1 cellular context compared by ENCODE assay signal in the genomic region with DNA sequence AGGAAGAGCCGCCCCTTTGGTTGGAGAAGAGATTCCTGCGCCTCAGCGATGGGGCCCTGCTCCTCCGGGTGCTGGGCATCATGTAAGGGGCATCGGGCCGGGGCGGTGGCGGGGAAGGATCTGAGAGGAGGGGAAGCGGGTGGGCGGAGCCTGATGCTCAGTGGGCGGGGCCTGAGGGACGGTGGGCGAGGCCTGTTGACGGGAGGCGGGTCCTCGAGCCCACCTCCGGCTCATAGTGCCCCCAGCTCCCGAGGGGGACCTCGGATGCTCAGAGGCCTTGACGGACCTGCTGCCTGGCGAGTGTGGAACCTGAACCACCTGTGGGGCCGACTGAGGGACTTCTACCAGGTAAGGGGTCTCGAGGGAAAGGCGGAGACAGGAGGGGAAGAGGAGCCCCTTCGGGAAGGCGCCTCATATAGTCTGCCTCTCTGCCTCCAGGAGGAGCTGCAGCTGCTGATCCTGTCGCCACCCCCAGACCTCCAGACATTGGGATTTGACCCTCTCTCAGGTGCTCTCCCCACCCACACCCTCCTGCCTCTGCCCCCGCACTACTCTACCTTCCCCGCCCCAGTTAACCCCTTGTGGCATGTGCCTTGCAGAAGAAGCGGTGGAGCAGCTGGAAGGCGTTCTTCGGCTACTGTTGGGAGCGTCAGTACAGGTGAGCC.
TF ChIP-seq lines count a peak whose summit lies in the region.

No MANE protein-coding gene starts in this region.

TF ChIP-seq in H1, 55 proteins besides CTCF, POLR2A, EP300 and RAD21:
- TF ChIP-seq HDAC6 (IDR thresholded peaks at IDR 0.05; ENCODE audit: low read depth, low read length) (no peak), JUND (IDR thresholded peaks at IDR 0.05; ENCODE audit: low read length) (no peak), SIX5 (IDR thresholded peaks at IDR 0.05; ENCODE audit: low read depth, low read length) (no peak), CBX5 (IDR thresholded peaks at IDR 0.05; ENCODE audit: low read depth, low read length) (no peak), TCF12 (IDR thresholded peaks at IDR 0.05; ENCODE audit: low read depth, low read length) (no peak), SP2 (IDR thresholded peaks at IDR 0.05; ENCODE audit: low read length) (no peak), GABPA (IDR thresholded peaks at IDR 0.05; ENCODE audit: borderline replicate concordance, insufficient read depth, low read length) (peak; percentile 24; the same call in 1 of the 2 replicates), CHD2 (IDR thresholded peaks at IDR 0.05; ENCODE audit: low read length) (no peak), SRF (IDR thresholded peaks at IDR 0.05; ENCODE audit: low read depth, low read length) (no peak), TEAD4 (IDR thresholded peaks at IDR 0.05; ENCODE audit: low read depth, low read length) (no peak), EZH2 (IDR thresholded peaks at IDR 0.05; ENCODE audit: low read depth, low read length, severe bottlenecking) (no peak), MAFK (IDR thresholded peaks at IDR 0.05; ENCODE audit: low read depth, low read length) (no peak), CBX8 (IDR thresholded peaks at IDR 0.05; ENCODE audit: borderline replicate concordance, low read depth, low read length) (no peak), TBP (IDR thresholded peaks at IDR 0.05; ENCODE audit: low read depth, low read length) (peak; percentile 11; the same call in 1 of the 2 replicates), CHD1 (IDR thresholded peaks at IDR 0.05; ENCODE audit: low read depth, low read length) (no peak), TAF1 (IDR thresholded peaks at IDR 0.05; ENCODE audit: low read depth, low read length) (no peak; the same call in 1 of the 2 replicates), KDM5A (IDR thresholded peaks at IDR 0.05; ENCODE audit: low read length) (no peak), NANOG (IDR thresholded peaks at IDR 0.05; ENCODE audit: insufficient read depth, low read depth, low read length, poor library complexity, severe bottlenecking) (no peak), NRF1 (IDR thresholded peaks at IDR 0.05; ENCODE audit: low read depth, low read length) (no peak), RXRA (IDR thresholded peaks at IDR 0.05; ENCODE audit: insufficient read depth, low read depth, low read length) (no peak), FOSL1 (IDR thresholded peaks at IDR 0.05; ENCODE audit: insufficient read depth, low read depth, low read length) (no peak), SIRT6 (IDR thresholded peaks at IDR 0.05; ENCODE audit: low read length) (no peak), BCL11A (IDR thresholded peaks at IDR 0.05; ENCODE audit: low read depth in 2 of 2, low read length in 2 of 2) (no peak), CEBPB (IDR thresholded peaks at IDR 0.05; ENCODE audit: low read depth, low read length) (no peak), CREB1 (IDR thresholded peaks at IDR 0.05) (peak; percentile 24; the same call in 1 of the 2 replicates), JUN (IDR thresholded peaks at IDR 0.05; ENCODE audit: low read depth, low read length) (no peak), GTF2F1 (IDR thresholded peaks at IDR 0.05; ENCODE audit: borderline replicate concordance, low read depth, low read length) (no peak), CTBP2 (IDR thresholded peaks at IDR 0.05; ENCODE audit: borderline replicate concordance, insufficient read depth, insufficient read length, low read length) (no peak), ASH2L (IDR thresholded peaks at IDR 0.05; ENCODE audit: low read length) (peak; percentile 21), PHF8 (conservative IDR thresholded peaks at IDR 0.05; ENCODE audit: low read depth, low read length) (no peak; the same call in 1 of the 2 replicates), TAF7 (optimal IDR thresholded peaks at IDR 0.05; ENCODE audit: borderline replicate concordance, low read depth, low read length) (no peak), BRCA1 (IDR thresholded peaks at IDR 0.05; ENCODE audit: low read depth, low read length) (no peak), SIN3A (conservative IDR thresholded peaks at IDR 0.05 in 1 of 2, IDR thresholded peaks at IDR 0.05 in 1 of 2; ENCODE audit: low read depth in 1 of 2, low read length in 2 of 2) (peak in 1 of 2 experiments; percentile 60; a peak in 1 of 4 replicates), RFX5 (IDR thresholded peaks at IDR 0.05; ENCODE audit: borderline replicate concordance, low read depth, low read length) (no peak), RNF2 (IDR thresholded peaks at IDR 0.05; ENCODE audit: borderline replicate concordance, low read depth, low read length, missing control alignments, poor library complexity, severe bottlenecking) (no peak), KDM1A (IDR thresholded peaks at IDR 0.05; ENCODE audit: borderline replicate concordance, low read length) (peak; percentile 43; the same call in 1 of the 2 replicates), SP4 (IDR thresholded peaks at IDR 0.05; ENCODE audit: low read length) (peak; percentile 75; the same call in 1 of the 2 replicates), ZNF274 (IDR thresholded peaks at IDR 0.05; ENCODE audit: borderline replicate concordance, extremely low read depth, low read length) (no peak), KDM4A (IDR thresholded peaks at IDR 0.05; ENCODE audit: low read depth, low read length, severe bottlenecking) (peak; percentile 93), SUZ12 (IDR thresholded peaks at IDR 0.05; ENCODE audit: low read length) (no peak), POLR2AphosphoS5 (IDR thresholded peaks at IDR 0.05; ENCODE audit: low read depth, low read length) (no peak), SAP30 (IDR thresholded peaks at IDR 0.05; ENCODE audit: insufficient read depth, insufficient replicate concordance, low read length) (no peak), BACH1 (IDR thresholded peaks at IDR 0.05; ENCODE audit: low read length) (no peak), SP1 (IDR thresholded peaks at IDR 0.05; ENCODE audit: low read depth, low read length) (peak; percentile 70; the same call in 1 of the 2 replicates), YY1 (IDR thresholded peaks at IDR 0.05; ENCODE audit: low read depth, low read length) (no peak), POU5F1 (IDR thresholded peaks at IDR 0.05; ENCODE audit: low read depth, low read length) (no peak), EGR1 (IDR thresholded peaks at IDR 0.05; ENCODE audit: borderline replicate concordance, low read depth, low read length) (peak; percentile 83), RBBP5 (IDR thresholded peaks at IDR 0.05; ENCODE audit: borderline replicate concordance, low read depth, low read length) (no peak)
- TF ChIP-seq, protein P1, sequence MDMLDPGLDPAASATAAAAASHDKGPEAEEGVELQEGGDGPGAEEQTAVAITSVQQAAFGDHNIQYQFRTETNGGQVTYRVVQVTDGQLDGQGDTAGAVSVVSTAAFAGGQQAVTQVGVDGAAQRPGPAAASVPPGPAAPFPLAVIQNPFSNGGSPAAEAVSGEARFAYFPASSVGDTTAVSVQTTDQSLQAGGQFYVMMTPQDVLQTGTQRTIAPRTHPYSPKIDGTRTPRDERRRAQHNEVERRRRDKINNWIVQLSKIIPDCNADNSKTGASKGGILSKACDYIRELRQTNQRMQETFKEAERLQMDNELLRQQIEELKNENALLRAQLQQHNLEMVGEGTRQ (IDR thresholded peaks at IDR 0.05; ENCODE audit: low read length), result no peak
- TF ChIP-seq, protein P2, sequence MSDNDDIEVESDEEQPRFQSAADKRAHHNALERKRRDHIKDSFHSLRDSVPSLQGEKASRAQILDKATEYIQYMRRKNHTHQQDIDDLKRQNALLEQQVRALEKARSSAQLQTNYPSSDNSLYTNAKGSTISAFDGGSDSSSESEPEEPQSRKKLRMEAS (IDR thresholded peaks at IDR 0.05), result peak; percentile 33
- TF ChIP-seq, protein P3, sequence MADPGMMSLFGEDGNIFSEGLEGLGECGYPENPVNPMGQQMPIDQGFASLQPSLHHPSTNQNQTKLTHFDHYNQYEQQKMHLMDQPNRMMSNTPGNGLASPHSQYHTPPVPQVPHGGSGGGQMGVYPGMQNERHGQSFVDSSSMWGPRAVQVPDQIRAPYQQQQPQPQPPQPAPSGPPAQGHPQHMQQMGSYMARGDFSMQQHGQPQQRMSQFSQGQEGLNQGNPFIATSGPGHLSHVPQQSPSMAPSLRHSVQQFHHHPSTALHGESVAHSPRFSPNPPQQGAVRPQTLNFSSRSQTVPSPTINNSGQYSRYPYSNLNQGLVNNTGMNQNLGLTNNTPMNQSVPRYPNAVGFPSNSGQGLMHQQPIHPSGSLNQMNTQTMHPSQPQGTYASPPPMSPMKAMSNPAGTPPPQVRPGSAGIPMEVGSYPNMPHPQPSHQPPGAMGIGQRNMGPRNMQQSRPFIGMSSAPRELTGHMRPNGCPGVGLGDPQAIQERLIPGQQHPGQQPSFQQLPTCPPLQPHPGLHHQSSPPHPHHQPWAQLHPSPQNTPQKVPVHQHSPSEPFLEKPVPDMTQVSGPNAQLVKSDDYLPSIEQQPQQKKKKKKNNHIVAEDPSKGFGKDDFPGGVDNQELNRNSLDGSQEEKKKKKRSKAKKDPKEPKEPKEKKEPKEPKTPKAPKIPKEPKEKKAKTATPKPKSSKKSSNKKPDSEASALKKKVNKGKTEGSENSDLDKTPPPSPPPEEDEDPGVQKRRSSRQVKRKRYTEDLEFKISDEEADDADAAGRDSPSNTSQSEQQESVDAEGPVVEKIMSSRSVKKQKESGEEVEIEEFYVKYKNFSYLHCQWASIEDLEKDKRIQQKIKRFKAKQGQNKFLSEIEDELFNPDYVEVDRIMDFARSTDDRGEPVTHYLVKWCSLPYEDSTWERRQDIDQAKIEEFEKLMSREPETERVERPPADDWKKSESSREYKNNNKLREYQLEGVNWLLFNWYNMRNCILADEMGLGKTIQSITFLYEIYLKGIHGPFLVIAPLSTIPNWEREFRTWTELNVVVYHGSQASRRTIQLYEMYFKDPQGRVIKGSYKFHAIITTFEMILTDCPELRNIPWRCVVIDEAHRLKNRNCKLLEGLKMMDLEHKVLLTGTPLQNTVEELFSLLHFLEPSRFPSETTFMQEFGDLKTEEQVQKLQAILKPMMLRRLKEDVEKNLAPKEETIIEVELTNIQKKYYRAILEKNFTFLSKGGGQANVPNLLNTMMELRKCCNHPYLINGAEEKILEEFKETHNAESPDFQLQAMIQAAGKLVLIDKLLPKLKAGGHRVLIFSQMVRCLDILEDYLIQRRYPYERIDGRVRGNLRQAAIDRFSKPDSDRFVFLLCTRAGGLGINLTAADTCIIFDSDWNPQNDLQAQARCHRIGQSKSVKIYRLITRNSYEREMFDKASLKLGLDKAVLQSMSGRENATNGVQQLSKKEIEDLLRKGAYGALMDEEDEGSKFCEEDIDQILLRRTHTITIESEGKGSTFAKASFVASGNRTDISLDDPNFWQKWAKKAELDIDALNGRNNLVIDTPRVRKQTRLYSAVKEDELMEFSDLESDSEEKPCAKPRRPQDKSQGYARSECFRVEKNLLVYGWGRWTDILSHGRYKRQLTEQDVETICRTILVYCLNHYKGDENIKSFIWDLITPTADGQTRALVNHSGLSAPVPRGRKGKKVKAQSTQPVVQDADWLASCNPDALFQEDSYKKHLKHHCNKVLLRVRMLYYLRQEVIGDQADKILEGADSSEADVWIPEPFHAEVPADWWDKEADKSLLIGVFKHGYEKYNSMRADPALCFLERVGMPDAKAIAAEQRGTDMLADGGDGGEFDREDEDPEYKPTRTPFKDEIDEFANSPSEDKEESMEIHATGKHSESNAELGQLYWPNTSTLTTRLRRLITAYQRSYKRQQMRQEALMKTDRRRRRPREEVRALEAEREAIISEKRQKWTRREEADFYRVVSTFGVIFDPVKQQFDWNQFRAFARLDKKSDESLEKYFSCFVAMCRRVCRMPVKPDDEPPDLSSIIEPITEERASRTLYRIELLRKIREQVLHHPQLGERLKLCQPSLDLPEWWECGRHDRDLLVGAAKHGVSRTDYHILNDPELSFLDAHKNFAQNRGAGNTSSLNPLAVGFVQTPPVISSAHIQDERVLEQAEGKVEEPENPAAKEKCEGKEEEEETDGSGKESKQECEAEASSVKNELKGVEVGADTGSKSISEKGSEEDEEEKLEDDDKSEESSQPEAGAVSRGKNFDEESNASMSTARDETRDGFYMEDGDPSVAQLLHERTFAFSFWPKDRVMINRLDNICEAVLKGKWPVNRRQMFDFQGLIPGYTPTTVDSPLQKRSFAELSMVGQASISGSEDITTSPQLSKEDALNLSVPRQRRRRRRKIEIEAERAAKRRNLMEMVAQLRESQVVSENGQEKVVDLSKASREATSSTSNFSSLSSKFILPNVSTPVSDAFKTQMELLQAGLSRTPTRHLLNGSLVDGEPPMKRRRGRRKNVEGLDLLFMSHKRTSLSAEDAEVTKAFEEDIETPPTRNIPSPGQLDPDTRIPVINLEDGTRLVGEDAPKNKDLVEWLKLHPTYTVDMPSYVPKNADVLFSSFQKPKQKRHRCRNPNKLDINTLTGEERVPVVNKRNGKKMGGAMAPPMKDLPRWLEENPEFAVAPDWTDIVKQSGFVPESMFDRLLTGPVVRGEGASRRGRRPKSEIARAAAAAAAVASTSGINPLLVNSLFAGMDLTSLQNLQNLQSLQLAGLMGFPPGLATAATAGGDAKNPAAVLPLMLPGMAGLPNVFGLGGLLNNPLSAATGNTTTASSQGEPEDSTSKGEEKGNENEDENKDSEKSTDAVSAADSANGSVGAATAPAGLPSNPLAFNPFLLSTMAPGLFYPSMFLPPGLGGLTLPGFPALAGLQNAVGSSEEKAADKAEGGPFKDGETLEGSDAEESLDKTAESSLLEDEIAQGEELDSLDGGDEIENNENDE (IDR thresholded peaks at IDR 0.05; ENCODE audit: insufficient replicate concordance, low read length), result no peak
- TF ChIP-seq, protein P4, sequence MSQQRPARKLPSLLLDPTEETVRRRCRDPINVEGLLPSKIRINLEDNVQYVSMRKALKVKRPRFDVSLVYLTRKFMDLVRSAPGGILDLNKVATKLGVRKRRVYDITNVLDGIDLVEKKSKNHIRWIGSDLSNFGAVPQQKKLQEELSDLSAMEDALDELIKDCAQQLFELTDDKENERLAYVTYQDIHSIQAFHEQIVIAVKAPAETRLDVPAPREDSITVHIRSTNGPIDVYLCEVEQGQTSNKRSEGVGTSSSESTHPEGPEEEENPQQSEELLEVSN (IDR thresholded peaks at IDR 0.05), result no peak
- TF ChIP-seq, protein P5, sequence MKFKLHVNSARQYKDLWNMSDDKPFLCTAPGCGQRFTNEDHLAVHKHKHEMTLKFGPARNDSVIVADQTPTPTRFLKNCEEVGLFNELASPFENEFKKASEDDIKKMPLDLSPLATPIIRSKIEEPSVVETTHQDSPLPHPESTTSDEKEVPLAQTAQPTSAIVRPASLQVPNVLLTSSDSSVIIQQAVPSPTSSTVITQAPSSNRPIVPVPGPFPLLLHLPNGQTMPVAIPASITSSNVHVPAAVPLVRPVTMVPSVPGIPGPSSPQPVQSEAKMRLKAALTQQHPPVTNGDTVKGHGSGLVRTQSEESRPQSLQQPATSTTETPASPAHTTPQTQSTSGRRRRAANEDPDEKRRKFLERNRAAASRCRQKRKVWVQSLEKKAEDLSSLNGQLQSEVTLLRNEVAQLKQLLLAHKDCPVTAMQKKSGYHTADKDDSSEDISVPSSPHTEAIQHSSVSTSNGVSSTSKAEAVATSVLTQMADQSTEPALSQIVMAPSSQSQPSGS (IDR thresholded peaks at IDR 0.05; ENCODE audit: low read length), result no peak
- TF ChIP-seq, protein P6, sequence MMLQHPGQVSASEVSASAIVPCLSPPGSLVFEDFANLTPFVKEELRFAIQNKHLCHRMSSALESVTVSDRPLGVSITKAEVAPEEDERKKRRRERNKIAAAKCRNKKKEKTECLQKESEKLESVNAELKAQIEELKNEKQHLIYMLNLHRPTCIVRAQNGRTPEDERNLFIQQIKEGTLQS (IDR thresholded peaks at IDR 0.05; ENCODE audit: insufficient read depth, low read depth, low read length), result no peak
